In genomic region chr10:61284222-61284890, GRCh38 we compare ENCODE assay signal across 8 cellular contexts.
DNase-seq lines count a peak whose midpoint lies in the region; ATAC-seq and TF ChIP-seq lines count a peak whose summit lies in the region.

No MANE protein-coding gene starts in this region.

- H4K20me1 ChIP-seq in MM.1S (ENCODE audit: insufficient read depth, low read length), result no peaks in the 10 kb centered on the region

- H3K4me3 ChIP-seq in MM.1S (ENCODE audit: low read length) (no peak overlapping the region), MG63 (no peak overlapping the region)

- peak overlapping the region; percentile 9 for H3K4me3 Mint-ChIP-seq in T-helper 2 cell treated with Interferon-gamma antibody and Interleukin-4, amounts not matched to agents 5 μg/mL and 100 μg/mL, for 36 hours

- no peaks in the 10 kb centered on the region for H3K79me2 ChIP-seq in MM.1S (ENCODE audit: low read length)

- no peak overlapping the region for H3K27ac Mint-ChIP-seq in T-helper 2 cell treated with Interferon-gamma antibody and Interleukin-4, amounts not matched to agents 5 μg/mL and 100 μg/mL, for 36 hours

- H3K9me2 ChIP-seq in MM.1S (replicated peaks; ENCODE audit: insufficient read depth, low read length), result no peaks in the 10 kb centered on the region

- H3K27me3 Mint-ChIP-seq in T-helper 2 cell treated with Interferon-gamma antibody and Interleukin-4, amounts not matched to agents 5 μg/mL and 100 μg/mL, for 36 hours (ENCODE audit: low read depth), result peaks cover 14% of the 10 kb centered on the region

- peaks cover 24% of the 10 kb centered on the region for H3K9me3 Mint-ChIP-seq in T-helper 2 cell treated with Interferon-gamma antibody and Interleukin-4, amounts not matched to agents 5 μg/mL and 100 μg/mL, for 36 hours

- no peaks in the 10 kb centered on the region for H3K9me3 ChIP-seq in MM.1S (replicated peaks; ENCODE audit: insufficient read depth, low read length)
- peaks cover 3% of the 10 kb centered on the region; the same call in 1 of the 2 replicates for H3K9me3 ChIP-seq in MG63

- DNase-seq in SIG-M5 treated with dmso at 0.1 percent for 504 hours (lab: John Stamatoyannopoulos, UW; ENCODE audit: unreplicated experiment), result peak; percentile 24
- no peak for DNase-seq in SIG-M5 (lab: John Stamatoyannopoulos, UW)
- peak; percentile 58 for DNase-seq in MM.1S
- no peak for DNase-seq in T-helper 2 cell treated with Interferon-gamma antibody and Interleukin-4, amounts not matched to agents 5 μg/mL and 100 μg/mL, for 36 hours (ENCODE audit: low spot score)
- peak; percentile 88 for DNase-seq in fibroblast of peridontal ligament (ENCODE audit: extremely low read depth)
- DNase-seq in omental fat pad (ENCODE audit: low spot score), result no peak
- no peak for DNase-seq in stimulated activated CD4-positive, alpha-beta T cell treated with anti-CD3 and anti-CD28 coated beads, Interleukin-4, amount 100 ng/mL, for 4 hours
- no peak for DNase-seq in MG63

- peak overlapping the region; percentile 21 for H3K4me2 ChIP-seq in MM.1S (ENCODE audit: low read depth, low read length)

- H3K27ac ChIP-seq in MM.1S (ENCODE audit: low read length), result no peak overlapping the region

- H3K9ac ChIP-seq in MM.1S (ENCODE audit: low read length), result no peak overlapping the region

- peaks cover 24% of the 10 kb centered on the region for H3K4me1 ChIP-seq in MM.1S (ENCODE audit: low read length)

- H3K36me3 Mint-ChIP-seq in T-helper 2 cell treated with Interferon-gamma antibody and Interleukin-4, amounts not matched to agents 5 μg/mL and 100 μg/mL, for 36 hours (ENCODE audit: low read depth), result peaks cover 8% of the 10 kb centered on the region

- H2AFZ ChIP-seq in MM.1S (ENCODE audit: low read length), result no peak overlapping the region

- H3K4me1 Mint-ChIP-seq in T-helper 2 cell treated with Interferon-gamma antibody and Interleukin-4, amounts not matched to agents 5 μg/mL and 100 μg/mL, for 36 hours (ENCODE audit: low read depth), result peaks cover 45% of the 10 kb centered on the region

- H3K27me3 ChIP-seq in MM.1S (replicated peaks; ENCODE audit: insufficient read depth, low read length), result no peaks in the 10 kb centered on the region
- no peaks in the 10 kb centered on the region for H3K27me3 ChIP-seq in MG63

- peaks cover 14% of the 10 kb centered on the region; the same call in 1 of the 2 replicates for H3F3A ChIP-seq in MM.1S (ENCODE audit: insufficient read depth, low read length)

- H3K36me3 ChIP-seq in MM.1S (replicated peaks; ENCODE audit: insufficient read depth, low read length) (no peaks in the 10 kb centered on the region), MG63 (no peaks in the 10 kb centered on the region)

- peak; percentile 64 for TF ChIP-seq CTCF in MM.1S (IDR thresholded peaks at IDR 0.05; ENCODE audit: low read length)
- TF ChIP-seq CTCF in omental fat pad (IDR thresholded peaks at IDR 0.05), result peak in 2 of 3 donors; percentile 24 to 30

- ATAC-seq in omental fat pad (ENCODE audit: low FRiP score), result peak; percentile 63

Comparison
In these comparisons a context has a peak if more than half of its experiments do, and no peak if none do; other contexts are left out.
1. DNase-seq: peak in SIG-M5 treated with dmso at 0.1 percent for 504 hours (single experiment), MM.1S (single experiment) and fibroblast of peridontal ligament (single experiment); none in SIG-M5 (single experiment), T-helper 2 cell treated with Interferon-gamma antibody and Interleukin-4, amounts not matched to agents 5 μg/mL and 100 μg/mL, for 36 hours (single experiment), omental fat pad (single experiment), stimulated activated CD4-positive, alpha-beta T cell treated with anti-CD3 and anti-CD28 coated beads, Interleukin-4, amount 100 ng/mL, for 4 hours (0 of 2) and MG63 (single experiment).